ENCODE assay signal across 23 cellular contexts in genomic region chr10:10367277-10367676, GRCh38.
"Had no signal": no experiment of that assay in that cellular context is flagged by ENCODE, and none has a peak within 500 bp of the region (broad histone marks: within the 10 kb centered on the region; RNA-seq: fewer than 3 reads in every experiment).

No MANE protein-coding gene starts in this region.

- H3K4me1 Mint-ChIP-seq: immature natural killer cell had no signal

- ATAC-seq: effector memory CD8-positive, alpha-beta T cell; gastroesophageal sphincter had no signal

- FAIRE-seq: keratinocyte had no signal

- H3K4me3 ChIP-seq: esophagus squamous epithelium, gastroesophageal sphincter, left ventricle myocardium inferior, lung, right atrium auricular region, sigmoid colon, skin epidermis, uterus had no signal

- H3K27ac Mint-ChIP-seq: dendritic cell treated with granulocyte-macrophage colony-stimulating factor and Interleukin-4, amounts not matched to agents 40 ng/mL and 50 ng/mL, for 4 days; effector memory CD8-positive, alpha-beta T cell; immature natural killer cell; natural killer cell treated with Interleukin-12 subunit alpha and Interleukin-12 subunit beta and Interleukin-15 and Interleukin-18, amount 100 ng/mL, for 72 hours; type B pancreatic cell had no signal

- H3K27me3 ChIP-seq: esophagus squamous epithelium, gastroesophageal sphincter, neutrophil, right atrium auricular region, sigmoid colon, uterus had no signal

- H3K27ac ChIP-seq: epithelial cell of prostate, esophagus squamous epithelium, gastroesophageal sphincter, left ventricle myocardium inferior, neutrophil, right atrium auricular region, sigmoid colon, skin epidermis, uterus had no signal

- H3K9me3 ChIP-seq: esophagus squamous epithelium, gastroesophageal sphincter, left ventricle myocardium inferior, neutrophil, right atrium auricular region, sigmoid colon, uterus had no signal

- H3K27me3 Mint-ChIP-seq: dendritic cell treated with granulocyte-macrophage colony-stimulating factor and Interleukin-4, amounts not matched to agents 40 ng/mL and 50 ng/mL, for 4 days; type B pancreatic cell had no signal

- H3K36me3 ChIP-seq: esophagus squamous epithelium, gastroesophageal sphincter, left ventricle myocardium inferior, neutrophil, right atrium auricular region, sigmoid colon, uterus had no signal

- H3K4me3 Mint-ChIP-seq: dendritic cell treated with granulocyte-macrophage colony-stimulating factor and Interleukin-4, amounts not matched to agents 40 ng/mL and 50 ng/mL, for 4 days; effector memory CD8-positive, alpha-beta T cell; immature natural killer cell; natural killer cell treated with Interleukin-12 subunit alpha and Interleukin-12 subunit beta and Interleukin-15 and Interleukin-18, amount 100 ng/mL, for 72 hours; type B pancreatic cell had no signal

- H3K4me1 ChIP-seq: esophagus squamous epithelium, left ventricle myocardium inferior, right atrium auricular region, uterus had no signal

- H3K36me3 Mint-ChIP-seq: immature natural killer cell; natural killer cell treated with Interleukin-12 subunit alpha and Interleukin-12 subunit beta and Interleukin-15 and Interleukin-18, amount 100 ng/mL, for 72 hours; type B pancreatic cell had no signal

- DNase-seq: effector memory CD8-positive, alpha-beta T cell; esophagus squamous epithelium; foreskin fibroblast; glutamatergic neuron; immature natural killer cell; left ventricle myocardium inferior; mesenchymal stem cell; midbrain; sigmoid colon; stimulated activated CD4-positive, alpha-beta T cell treated with anti-CD3 and anti-CD28 coated beads, Interleukin-2, amount 100 ng/mL, for 24 hours; stimulated activated CD4-positive, alpha-beta T cell treated with anti-CD3 and anti-CD28 coated beads, Interleukin-4, amount 100 ng/mL, for 4 hours; stimulated activated naive CD4-positive, alpha-beta T cell treated with Interleukin-2 at 50 U/mL for 16 hours; uterus had no signal

- H3K9me3 Mint-ChIP-seq: dendritic cell treated with granulocyte-macrophage colony-stimulating factor and Interleukin-4, amounts not matched to agents 40 ng/mL and 50 ng/mL, for 4 days; effector memory CD8-positive, alpha-beta T cell; type B pancreatic cell had no signal
